In the genomic region with DNA sequence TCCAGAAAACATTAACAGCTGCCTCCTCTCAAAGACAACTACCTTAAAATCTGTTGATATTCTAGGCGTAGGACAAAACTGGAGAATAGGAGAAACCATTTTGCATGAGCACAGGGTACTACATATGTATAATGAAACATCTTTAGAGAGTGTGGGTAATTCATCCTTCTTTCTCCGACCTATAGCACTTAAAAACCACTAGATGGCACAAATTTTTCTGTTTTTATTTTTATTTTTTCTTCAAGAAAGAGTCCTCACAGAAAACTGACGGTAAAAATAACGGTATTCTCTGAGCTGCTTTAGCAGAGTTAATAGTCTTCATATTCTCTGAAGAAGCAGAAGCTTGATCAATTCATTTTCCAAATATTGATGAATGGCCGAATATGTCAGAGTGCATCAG, we compare ENCODE assay signal across 10 cellular contexts. TPM values are rescaled to one million over a fixed set of nuclear protein-coding genes. Genes with fewer than 3 reads are reported as not detected.
DNase-seq lines count a peak whose midpoint lies in the region; ATAC-seq, FAIRE-seq and TF ChIP-seq lines count a peak whose summit lies in the region.
"Had no signal": no experiment of that assay in that cellular context is flagged by ENCODE, and none has a peak within 500 bp of the region (broad histone marks: within the 10 kb centered on the region; RNA-seq: fewer than 3 reads in every experiment).

No MANE protein-coding gene starts in this region.

- no peak overlapping the region for H3K4me3 Mint-ChIP-seq in stimulated activated effector memory CD8-positive, alpha-beta T cell treated with anti-CD3 and anti-CD28 coated beads, Interleukin-12 subunit alpha, Interleukin-12 subunit beta, amount 100 ng/mL, for 72 hours
- H3K4me3 Mint-ChIP-seq: activated T-cell treated with anti-CD3 and anti-CD28 coated beads, Interleukin-2, amount 50 U/mL, for 4 hours had no signal

- H3K79me2 ChIP-seq in HepG2 (ENCODE audit: insufficient read depth, low read length): no peaks in the 10 kb centered on the region

- CTCF ChIA-PET in HepG2 (lab: Yijun Ruan, JAX; ENCODE audit: low intra/inter-chr PET ratio, low total read pairs): no interaction called here

- no peak for TF ChIP-seq POLR2A in HepG2 (IDR thresholded peaks at IDR 0.05; ENCODE audit: insufficient read depth in 1 of 2, low read depth in 2 of 2, low read length in 2 of 2)

- whole genome bisulfite sequencing in HepG2 (ENCODE audit: low lambda C conversion rate): 1% methylated on average over 5 of the region's 5 CpGs

- no peaks in the 10 kb centered on the region for H3K36me3 Mint-ChIP-seq in stimulated activated effector memory CD8-positive, alpha-beta T cell treated with anti-CD3 and anti-CD28 coated beads, Interleukin-12 subunit alpha, Interleukin-12 subunit beta, amount 100 ng/mL, for 72 hours

- H3K4me3 ChIP-seq in SK-N-MC (0 out of 2 replicates have a peak overlapping the region, but pooled peaks have one; percentile 19), HepG2 (replicated peaks in 1 of 3; ENCODE audit: insufficient read depth in 1 of 3, low read depth in 2 of 3, low read length in 3 of 3) (no peak overlapping the region)

- H3K4me1 ChIP-seq in HepG2 (ENCODE audit: insufficient read depth, low read length): no peaks in the 10 kb centered on the region

- BruUV-seq in HepG2 (replicated peaks; lab: Mats Ljungman, UMichigan): no TSS peak

- POLR2A ChIA-PET in HepG2 (lab: Yijun Ruan, JAX): no interaction called here

- intact Hi-C loops in HepG2 (cut with micrococcal nuclease; ENCODE audit: unreplicated experiment) (loop anchor here (1.0 to 2.0 kb wide), 2 partner anchors 229 to 328 kb away; no protein-coding TSS in a partner anchor), left colon (cut with DNase I, micrococcal nuclease) (no loop called here)

- no peak overlapping the region for H3K27ac Mint-ChIP-seq in stimulated activated effector memory CD8-positive, alpha-beta T cell treated with anti-CD3 and anti-CD28 coated beads, Interleukin-12 subunit alpha, Interleukin-12 subunit beta, amount 100 ng/mL, for 72 hours

- no peak for TF ChIP-seq EP300 in HepG2 (IDR thresholded peaks at IDR 0.05; ENCODE audit: low read depth in 2 of 2, low read length in 2 of 2)
- TF ChIP-seq EP300 in HepG2 (CRISPR knock-in tag; IDR thresholded peaks at IDR 0.05; ENCODE audit: borderline replicate concordance): no peak

- H3K4me2 ChIP-seq in HepG2 (ENCODE audit: low read depth, low read length): no peak overlapping the region

- peaks cover 0 to 5% of the 10 kb centered on the region in 2 experiments; a peak in 1 of 5 replicates for H3K27me3 ChIP-seq in HepG2 (ENCODE audit: control insufficient read depth in 1 of 2, insufficient read depth in 2 of 2, low read length in 2 of 2)

- H2AFZ ChIP-seq in HepG2 (ENCODE audit: low read length): no peak overlapping the region

- in situ Hi-C loops in HepG2 (cut with HindIII; ENCODE audit: extremely low pct_ligation_motif_present, low pct_unique_long_range_greater_than_20kb): no loop called here

- H3K4me1 Mint-ChIP-seq in stimulated activated effector memory CD8-positive, alpha-beta T cell treated with anti-CD3 and anti-CD28 coated beads, Interleukin-12 subunit alpha, Interleukin-12 subunit beta, amount 100 ng/mL, for 72 hours: no peaks in the 10 kb centered on the region

- no peaks in the 10 kb centered on the region for H3K9me3 Mint-ChIP-seq in stimulated activated effector memory CD8-positive, alpha-beta T cell treated with anti-CD3 and anti-CD28 coated beads, Interleukin-12 subunit alpha, Interleukin-12 subunit beta, amount 100 ng/mL, for 72 hours
- H3K9me3 Mint-ChIP-seq: activated T-cell treated with anti-CD3 and anti-CD28 coated beads, Interleukin-2, amount 50 U/mL, for 4 hours had no signal

- no peaks in the 10 kb centered on the region for H3K36me3 ChIP-seq in SK-N-MC (ENCODE audit: insufficient read depth, low read length)
- H3K36me3 ChIP-seq in HepG2 (replicated peaks in 1 of 2; ENCODE audit: control insufficient read depth in 1 of 2, insufficient read depth in 2 of 2, low read length in 2 of 2): no peaks in the 10 kb centered on the region

- peak; percentile 40 for DNase-seq in SK-N-MC (ENCODE audit: low read depth, low spot score)
- no peak for DNase-seq in HepG2 (ENCODE audit: low spot score)
- no peak for DNase-seq in left colon
- no peak for DNase-seq in germinal center (ENCODE audit: low spot score)
- no peak for DNase-seq in NCI-H1436 (lab: John Stamatoyannopoulos, UW)
- DNase-seq in stimulated activated effector memory CD8-positive, alpha-beta T cell treated with anti-CD3 and anti-CD28 coated beads, Interleukin-12 subunit alpha, Interleukin-12 subunit beta, amount 100 ng/mL, for 72 hours (ENCODE audit: low spot score in 2 of 2): no peak
- DNase-seq: activated T-cell treated with anti-CD3 and anti-CD28 coated beads, Interleukin-2, amount 50 U/mL, for 4 hours; NCI-H2171 treated with DMSO at 0.1 percent for 48 hours had no signal

- peak overlapping the region; percentile 84 for H3K27ac ChIP-seq in SK-N-MC
- H3K27ac ChIP-seq in HepG2 (ENCODE audit: extremely low read length, insufficient read depth, low read length): no peak overlapping the region

- H3K9me3 ChIP-seq in SK-N-MC (ENCODE audit: low read depth, low read length) (no peaks in the 10 kb centered on the region), HepG2 (ENCODE audit: low read length) (no peaks in the 10 kb centered on the region)

- TF ChIP-seq RAD21 in HepG2 (CRISPR knock-in tag; IDR thresholded peaks at IDR 0.05): no peak

- no peaks in the 10 kb centered on the region for H4K20me1 ChIP-seq in HepG2 (ENCODE audit: insufficient read depth, low read length)

- ATAC-seq in HG02798 (IDR thresholded peaks at IDR 0.05; ENCODE audit: poor library complexity, unreplicated experiment) (peak; percentile 43), HepG2 (peak; percentile 59; the same call in 2 of the 3 replicates), left colon (no peak)
- ATAC-seq in stimulated activated effector memory CD8-positive, alpha-beta T cell treated with anti-CD3 and anti-CD28 coated beads, Interleukin-12 subunit alpha, Interleukin-12 subunit beta, amount 100 ng/mL, for 72 hours: no peak
- ATAC-seq: activated T-cell treated with anti-CD3 and anti-CD28 coated beads, Interleukin-2, amount 50 U/mL, for 4 hours had no signal

- H3K9ac ChIP-seq in SK-N-MC (ENCODE audit: insufficient read length) (peak overlapping the region; percentile 39), HepG2 (ENCODE audit: insufficient read depth, low read depth, low read length) (no peak overlapping the region)

- FAIRE-seq in G401.6 (lab: Jason Lieb, UNC) (peak; percentile 92), HepG2 (lab: Jason Lieb, UNC) (no peak)

- TF ChIP-seq CTCF in HepG2 (CRISPR knock-in tag; IDR thresholded peaks at IDR 0.05): no peak

TF ChIP-seq in HepG2, 621 proteins besides CTCF, POLR2A, EP300 and RAD21 (continues in another document):
- TF ChIP-seq ZNF562 (CRISPR knock-in tag; IDR thresholded peaks at IDR 0.05; ENCODE audit: borderline replicate concordance): no peak
- no peak for TF ChIP-seq HIVEP1 (CRISPR knock-in tag; IDR thresholded peaks at IDR 0.05)
- TF ChIP-seq TMF1 (CRISPR knock-in tag; IDR thresholded peaks at IDR 0.05; ENCODE audit: low read depth): no peak
- no peak for TF ChIP-seq ZNF333 (CRISPR knock-in tag; IDR thresholded peaks at IDR 0.05; ENCODE audit: borderline replicate concordance)
- TF ChIP-seq ZNF557 (CRISPR knock-in tag; IDR thresholded peaks at IDR 0.05): no peak

RNA-seq across cellular contexts. Expression of gene SMIM31, which starts 14.6 kb away (rescaled TPM):
- total RNA-seq in HepG2 (2016; rRNA removed; fragmentation: Illumina TruSeq; extraction: Trizol): not detected in 2 replicates
- not detected in 2 replicates for total RNA-seq in HepG2 (2016; cell fraction: cytosol; rRNA removed; fragmentation: Illumina TruSeq; extraction: Trizol; ENCODE audit: low read depth)
- total RNA-seq in HepG2 (2016; cell fraction: insoluble cytoplasmic fraction; rRNA removed; fragmentation: Illumina TruSeq; extraction: Trizol): not detected in 2 replicates
- not detected in 2 replicates for total RNA-seq in HepG2 (2016; cell fraction: membrane; rRNA removed; fragmentation: Illumina TruSeq; extraction: Trizol)
- total RNA-seq in HepG2 (2016; cell fraction: nucleus; rRNA removed; fragmentation: Illumina TruSeq; extraction: Trizol): not detected in 2 replicates
- polyA plus RNA-seq in HepG2 (2011; rRNA removed): not detected in 2 replicates
- not detected in 2 replicates for polyA plus RNA-seq in HepG2 (2011; cell fraction: cytosol; rRNA removed)
- not detected in 2 replicates for polyA plus RNA-seq in HepG2 (2011; cell fraction: nucleus; rRNA removed)
- not detected in 2 replicates for polyA plus RNA-seq in HepG2 (2012)
- polyA plus RNA-seq in HepG2 (2016; cell fraction: cytosol; fragmentation: Illumina TruSeq; extraction: Trizol; ENCODE audit: low read depth): not detected in 2 replicates
- not detected in 2 replicates for polyA plus RNA-seq in HepG2 (2016; cell fraction: insoluble cytoplasmic fraction; fragmentation: Illumina TruSeq; extraction: Trizol; ENCODE audit: low read depth)
- not detected in 2 replicates for polyA plus RNA-seq in HepG2 (2016; cell fraction: membrane; fragmentation: Illumina TruSeq; extraction: Trizol; ENCODE audit: low read depth)
- polyA plus RNA-seq in HepG2 (2016; cell fraction: nucleus; fragmentation: Illumina TruSeq; extraction: Trizol; ENCODE audit: insufficient read depth, low read depth): not detected in 2 replicates
- polyA minus RNA-seq in HepG2 (2011; rRNA and poly(A)+ RNA removed; ENCODE audit: low replicate concordance): not detected in 2 replicates
- not detected in 2 replicates for polyA minus RNA-seq in HepG2 (2011; cell fraction: cytosol; rRNA and poly(A)+ RNA removed)
- not detected in 2 replicates for polyA minus RNA-seq in HepG2 (2011; cell fraction: nucleus; rRNA and poly(A)+ RNA removed)
- total RNA-seq in left colon: 10 to 100 TPM; 30.6 to 31.9 TPM
- total RNA-seq: activated T-cell treated with anti-CD3 and anti-CD28 coated beads, Interleukin-2, amount 50 U/mL, for 4 hours had no signal

Comparison
In these comparisons a context has a peak if more than half of its experiments do, and no peak if none do; other contexts are left out.
1. ATAC-seq: peak in HG02798 (single experiment) and HepG2 (single experiment); none in left colon (single experiment) and stimulated activated effector memory CD8-positive, alpha-beta T cell treated with anti-CD3 and anti-CD28 coated beads, Interleukin-12 subunit alpha, Interleukin-12 subunit beta, amount 100 ng/mL, for 72 hours (single experiment).
2. RNA of gene SMIM31, which starts 14.6 kb away (total RNA-seq): 30.6 to 31.9 TPM in left colon; not detected in HepG2; every median in the first group is over 10 times any median in the second.